Comparison of ENCODE assay signal across 8 cellular contexts in genomic region chr1:61318319-61319125, GRCh38.
DNase-seq lines count a peak whose midpoint lies in the region; ATAC-seq and TF ChIP-seq lines count a peak whose summit lies in the region.

No MANE protein-coding gene starts in this region.

- peak overlapping the region; percentile 36 for H3K4me3 ChIP-seq in fibroblast of the aortic adventitia (ENCODE audit: low read depth, low read length)

- H3K36me3 Mint-ChIP-seq in activated T-cell treated with anti-CD3 and anti-CD28 coated beads, Interleukin-2, amount 50 U/mL, for 4 hours (ENCODE audit: insufficient read depth): peaks cover 2% of the 10 kb centered on the region
- no peaks in the 10 kb centered on the region for H3K36me3 Mint-ChIP-seq in stimulated activated naive B cell treated with anti-CD40 and anti-IgM and Interleukin-4, amounts not matched to agents 10 μg/mL and 1 μg/mL and 100 μg/mL, for 72 hours

- H3K4me3 Mint-ChIP-seq in activated T-cell treated with anti-CD3 and anti-CD28 coated beads, Interleukin-2, amount 50 U/mL, for 4 hours: no peak overlapping the region
- peak overlapping the region; percentile 9 to 30 for H3K4me3 Mint-ChIP-seq in stimulated activated naive B cell treated with anti-CD40 and anti-IgM and Interleukin-4, amounts not matched to agents 10 μg/mL and 1 μg/mL and 100 μg/mL, for 72 hours

- H3K27ac Mint-ChIP-seq in stimulated activated naive B cell treated with anti-CD40 and anti-IgM and Interleukin-4, amounts not matched to agents 10 μg/mL and 1 μg/mL and 100 μg/mL, for 72 hours: no peak overlapping the region

- peaks cover 3% of the 10 kb centered on the region for H3K27me3 Mint-ChIP-seq in activated T-cell treated with anti-CD3 and anti-CD28 coated beads, Interleukin-2, amount 50 U/mL, for 4 hours (ENCODE audit: low read depth)
- peaks cover 0 to 5% of the 10 kb centered on the region in 2 donors for H3K27me3 Mint-ChIP-seq in stimulated activated naive B cell treated with anti-CD40 and anti-IgM and Interleukin-4, amounts not matched to agents 10 μg/mL and 1 μg/mL and 100 μg/mL, for 72 hours

- H3K4me1 Mint-ChIP-seq in activated T-cell treated with anti-CD3 and anti-CD28 coated beads, Interleukin-2, amount 50 U/mL, for 4 hours (ENCODE audit: low read depth): peaks cover 27% of the 10 kb centered on the region
- peaks cover 8 to 16% of the 10 kb centered on the region in 2 donors for H3K4me1 Mint-ChIP-seq in stimulated activated naive B cell treated with anti-CD40 and anti-IgM and Interleukin-4, amounts not matched to agents 10 μg/mL and 1 μg/mL and 100 μg/mL, for 72 hours

- no peaks in the 10 kb centered on the region for H3K9me3 Mint-ChIP-seq in activated T-cell treated with anti-CD3 and anti-CD28 coated beads, Interleukin-2, amount 50 U/mL, for 4 hours
- no peaks in the 10 kb centered on the region for H3K9me3 Mint-ChIP-seq in stimulated activated naive B cell treated with anti-CD40 and anti-IgM and Interleukin-4, amounts not matched to agents 10 μg/mL and 1 μg/mL and 100 μg/mL, for 72 hours

- no peak for DNase-seq in activated T-cell treated with anti-CD3 and anti-CD28 coated beads, Interleukin-2, amount 50 U/mL, for 4 hours
- DNase-seq in activated T-cell treated with anti-CD3 and anti-CD28 coated beads, Interleukin-2, amount 50 U/mL, for 48 hours: no peak
- DNase-seq in SHP77 treated with DMSO at 0.1 percent for 48 hours (lab: John Stamatoyannopoulos, UW): peak; percentile 63
- peak; percentile 92 for DNase-seq in fibroblast of the aortic adventitia (ENCODE audit: low read depth)
- peak; percentile 9 for DNase-seq in stimulated activated naive B cell treated with anti-CD40 and anti-IgM and Interleukin-4, amounts not matched to agents 10 μg/mL and 1 μg/mL and 100 μg/mL, for 72 hours
- DNase-seq in stimulated activated CD8-positive, alpha-beta memory T cell treated with anti-CD3 and anti-CD28 coated beads, Interleukin-4, amount 100 ng/mL, for 48 hours: no peak
- DNase-seq in NCI-H2081 treated with DMSO at 0.1 percent for 48 hours (lab: John Stamatoyannopoulos, UW): no peak

- no peak for TF ChIP-seq CTCF in fibroblast of the aortic adventitia (IDR thresholded peaks at IDR 0.05; ENCODE audit: insufficient read depth, low read length)

- ATAC-seq in activated T-cell treated with anti-CD3 and anti-CD28 coated beads, Interleukin-2, amount 50 U/mL, for 4 hours: peak; percentile 84 to 92
- ATAC-seq in HG02642 (IDR thresholded peaks at IDR 0.05; ENCODE audit: poor library complexity, unreplicated experiment): peak; percentile 99
- ATAC-seq in stimulated activated naive B cell treated with anti-CD40 and anti-IgM and Interleukin-4, amounts not matched to agents 10 μg/mL and 1 μg/mL and 100 μg/mL, for 72 hours (replicated peaks): peak; percentile 96 to 99

Comparison
In these comparisons a context has a peak if more than half of its experiments do, and no peak if none do; other contexts are left out.
1. DNase-seq: peak in SHP77 treated with DMSO at 0.1 percent for 48 hours (single experiment), fibroblast of the aortic adventitia (single experiment) and stimulated activated naive B cell treated with anti-CD40 and anti-IgM and Interleukin-4, amounts not matched to agents 10 μg/mL and 1 μg/mL and 100 μg/mL, for 72 hours (single experiment); none in activated T-cell treated with anti-CD3 and anti-CD28 coated beads, Interleukin-2, amount 50 U/mL, for 4 hours (single experiment), activated T-cell treated with anti-CD3 and anti-CD28 coated beads, Interleukin-2, amount 50 U/mL, for 48 hours (0 of 2), stimulated activated CD8-positive, alpha-beta memory T cell treated with anti-CD3 and anti-CD28 coated beads, Interleukin-4, amount 100 ng/mL, for 48 hours (single experiment) and NCI-H2081 treated with DMSO at 0.1 percent for 48 hours (single experiment).
2. Peak in every context shown above with its lines, with median percentiles within 50 percentile points of each other: ATAC-seq.